ENCODE assay signal across 1 cellular context in the genomic region with DNA sequence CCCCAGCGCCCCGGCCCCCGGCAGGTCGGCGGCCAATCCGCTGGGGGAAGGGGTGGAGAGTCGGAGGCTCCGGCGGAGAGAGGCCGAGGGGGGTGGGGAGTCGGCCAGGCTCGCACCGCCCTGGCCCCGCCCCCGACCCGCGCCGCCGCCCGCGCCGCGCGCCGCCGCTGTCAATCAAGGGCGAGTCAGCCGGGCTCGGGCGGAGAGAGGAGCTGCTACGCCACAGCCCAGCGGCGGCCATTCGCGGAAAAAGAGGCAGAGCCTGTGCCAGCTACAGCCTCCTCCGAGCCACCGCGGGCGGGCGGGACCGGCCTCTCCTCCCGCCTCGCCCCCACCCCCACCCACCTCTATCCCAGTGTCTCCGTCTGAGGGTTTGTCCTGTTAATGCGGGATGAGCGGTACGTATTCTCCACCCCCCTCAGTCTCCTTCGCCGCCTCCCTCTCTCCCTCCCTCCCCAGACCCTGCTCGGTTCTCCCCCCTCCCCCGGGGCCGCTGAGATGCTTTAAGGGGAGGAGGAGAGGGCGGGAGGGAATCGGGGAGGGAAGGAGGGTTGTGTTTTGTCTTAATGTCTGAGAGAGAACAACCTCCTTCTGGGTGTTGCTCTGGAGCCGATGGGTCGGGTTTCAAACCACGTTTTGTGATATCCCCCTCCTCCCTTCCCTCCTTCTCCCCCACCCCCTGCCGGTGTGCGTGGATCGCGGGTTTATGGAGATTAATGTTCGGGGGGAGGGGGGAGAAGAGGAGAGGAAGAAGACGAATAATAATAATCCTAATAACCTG.
TF ChIP-seq lines count a peak whose summit lies in the region.

TSS of gene SP4 (plus strand) at position 223 of the 781 bp plus-strand sequence. CDS start at position 392, 169 bp downstream.

TF ChIP-seq in K562, 482 proteins besides CTCF, POLR2A, EP300 and RAD21 (continued from another document and continues in another):
- peak in 1 of 2 experiments; percentile 15; a peak in 1 of 4 replicates for TF ChIP-seq RCOR1 (IDR thresholded peaks at IDR 0.05; ENCODE audit: borderline replicate concordance in 1 of 2, low read depth in 2 of 2, low read length in 2 of 2)
- peak in 1 of 2 experiments; percentile 31; a peak in 2 of 4 replicates for TF ChIP-seq NRF1 (conservative IDR thresholded peaks at IDR 0.05 in 1 of 2, IDR thresholded peaks at IDR 0.05 in 1 of 2)
- 0 out of 4 replicates have a peak, but pooled peaks of 1 of the 2 experiments have one; percentile 21 for TF ChIP-seq FOXK2 (conservative IDR thresholded peaks at IDR 0.05 in 1 of 2, IDR thresholded peaks at IDR 0.05 in 1 of 2; ENCODE audit: low read depth in 2 of 2)
- no peak for TF ChIP-seq GABPB2 (CRISPR knock-in tag; conservative IDR thresholded peaks at IDR 0.05)
- peak; percentile 54; the same call in 1 of the 2 replicates for TF ChIP-seq ZBTB7A (IDR thresholded peaks at IDR 0.05; ENCODE audit: borderline replicate concordance, control insufficient read depth, low read depth, low read length)
- TF ChIP-seq, protein P1, sequence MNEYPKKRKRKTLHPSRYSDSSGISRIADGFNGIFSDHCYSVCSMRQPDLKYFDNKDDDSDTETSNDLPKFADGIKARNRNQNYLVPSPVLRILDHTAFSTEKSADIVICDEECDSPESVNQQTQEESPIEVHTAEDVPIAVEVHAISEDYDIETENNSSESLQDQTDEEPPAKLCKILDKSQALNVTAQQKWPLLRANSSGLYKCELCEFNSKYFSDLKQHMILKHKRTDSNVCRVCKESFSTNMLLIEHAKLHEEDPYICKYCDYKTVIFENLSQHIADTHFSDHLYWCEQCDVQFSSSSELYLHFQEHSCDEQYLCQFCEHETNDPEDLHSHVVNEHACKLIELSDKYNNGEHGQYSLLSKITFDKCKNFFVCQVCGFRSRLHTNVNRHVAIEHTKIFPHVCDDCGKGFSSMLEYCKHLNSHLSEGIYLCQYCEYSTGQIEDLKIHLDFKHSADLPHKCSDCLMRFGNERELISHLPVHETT (CRISPR knock-in tag; conservative IDR thresholded peaks at IDR 0.05 in 1 of 2, IDR thresholded peaks at IDR 0.05 in 1 of 2): no peak
- TF ChIP-seq HDAC1 (IDR thresholded peaks at IDR 0.05): peak in 1 of 2 experiments; percentile 55; a peak in 1 of 4 replicates
- no peak for TF ChIP-seq NFYB (IDR thresholded peaks at IDR 0.05; ENCODE audit: extremely low read depth, insufficient read length)
- TF ChIP-seq HBP1 (CRISPR knock-in tag; IDR thresholded peaks at IDR 0.05): no peak
- TF ChIP-seq YY1 (IDR thresholded peaks at IDR 0.05; ENCODE audit: borderline replicate concordance in 1 of 3, control insufficient read depth in 1 of 3, extremely low read depth in 1 of 3, insufficient read depth in 3 of 3, insufficient read length in 1 of 3, insufficient replicate concordance in 2 of 3, low read depth in 1 of 3, low read length in 2 of 3): peak; percentile 52 to 92 (median 88)
- TF ChIP-seq, protein P2, sequence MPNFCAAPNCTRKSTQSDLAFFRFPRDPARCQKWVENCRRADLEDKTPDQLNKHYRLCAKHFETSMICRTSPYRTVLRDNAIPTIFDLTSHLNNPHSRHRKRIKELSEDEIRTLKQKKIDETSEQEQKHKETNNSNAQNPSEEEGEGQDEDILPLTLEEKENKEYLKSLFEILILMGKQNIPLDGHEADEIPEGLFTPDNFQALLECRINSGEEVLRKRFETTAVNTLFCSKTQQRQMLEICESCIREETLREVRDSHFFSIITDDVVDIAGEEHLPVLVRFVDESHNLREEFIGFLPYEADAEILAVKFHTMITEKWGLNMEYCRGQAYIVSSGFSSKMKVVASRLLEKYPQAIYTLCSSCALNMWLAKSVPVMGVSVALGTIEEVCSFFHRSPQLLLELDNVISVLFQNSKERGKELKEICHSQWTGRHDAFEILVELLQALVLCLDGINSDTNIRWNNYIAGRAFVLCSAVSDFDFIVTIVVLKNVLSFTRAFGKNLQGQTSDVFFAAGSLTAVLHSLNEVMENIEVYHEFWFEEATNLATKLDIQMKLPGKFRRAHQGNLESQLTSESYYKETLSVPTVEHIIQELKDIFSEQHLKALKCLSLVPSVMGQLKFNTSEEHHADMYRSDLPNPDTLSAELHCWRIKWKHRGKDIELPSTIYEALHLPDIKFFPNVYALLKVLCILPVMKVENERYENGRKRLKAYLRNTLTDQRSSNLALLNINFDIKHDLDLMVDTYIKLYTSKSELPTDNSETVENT (CRISPR knock-in tag; IDR thresholded peaks at IDR 0.05): no peak
- TF ChIP-seq EP400 (IDR thresholded peaks at IDR 0.05): peak; percentile 52; the same call in 1 of the 2 replicates
- TF ChIP-seq DMBX1 (CRISPR knock-in tag; IDR thresholded peaks at IDR 0.05; ENCODE audit: borderline replicate concordance): no peak
- TF ChIP-seq CCNT2 (IDR thresholded peaks at IDR 0.05; ENCODE audit: borderline replicate concordance, extremely low read depth, insufficient read length, low read depth, low read length): peak; percentile 83
- no peak for TF ChIP-seq ZNF584 (CRISPR knock-in tag; IDR thresholded peaks at IDR 0.05; ENCODE audit: low read depth)
- TF ChIP-seq SUPT5H (IDR thresholded peaks at IDR 0.05): peak; percentile 13; the same call in 1 of the 2 replicates
- TF ChIP-seq DACH1 (IDR thresholded peaks at IDR 0.05; ENCODE audit: partially characterized antibody): peak; percentile 80
- peak; percentile 26; the same call in 1 of the 2 replicates for TF ChIP-seq POLR2AphosphoS5 (IDR thresholded peaks at IDR 0.05; ENCODE audit: control insufficient read depth, insufficient read depth, low read depth, low read length)
- no peak for TF ChIP-seq GATAD2A (IDR thresholded peaks at IDR 0.05)
- TF ChIP-seq STAG1 (CRISPR knock-in tag; IDR thresholded peaks at IDR 0.05; ENCODE audit: borderline replicate concordance): no peak
- 0 out of 2 replicates have a peak, but pooled peaks have one; percentile 34 for TF ChIP-seq ZNF766 (CRISPR knock-in tag; conservative IDR thresholded peaks at IDR 0.05)
- 0 out of 2 replicates have a peak, but pooled peaks have one; percentile 37 for TF ChIP-seq ARID1B (IDR thresholded peaks at IDR 0.05)
- TF ChIP-seq, protein P3, sequence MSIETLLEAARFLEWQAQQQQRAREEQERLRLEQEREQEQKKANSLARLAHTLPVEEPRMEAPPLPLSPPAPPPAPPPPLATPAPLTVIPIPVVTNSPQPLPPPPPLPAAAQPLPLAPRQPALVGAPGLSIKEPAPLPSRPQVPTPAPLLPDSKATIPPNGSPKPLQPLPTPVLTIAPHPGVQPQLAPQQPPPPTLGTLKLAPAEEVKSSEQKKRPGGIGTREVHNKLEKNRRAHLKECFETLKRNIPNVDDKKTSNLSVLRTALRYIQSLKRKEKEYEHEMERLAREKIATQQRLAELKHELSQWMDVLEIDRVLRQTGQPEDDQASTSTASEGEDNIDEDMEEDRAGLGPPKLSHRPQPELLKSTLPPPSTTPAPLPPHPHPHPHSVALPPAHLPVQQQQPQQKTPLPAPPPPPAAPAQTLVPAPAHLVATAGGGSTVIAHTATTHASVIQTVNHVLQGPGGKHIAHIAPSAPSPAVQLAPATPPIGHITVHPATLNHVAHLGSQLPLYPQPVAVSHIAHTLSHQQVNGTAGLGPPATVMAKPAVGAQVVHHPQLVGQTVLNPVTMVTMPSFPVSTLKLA (conservative IDR thresholded peaks at IDR 0.05): peak; percentile 51 to 74; a peak in 2 of 4 replicates
- TF ChIP-seq SIRT6 (IDR thresholded peaks at IDR 0.05; ENCODE audit: low read depth, low read length): no peak
- TF ChIP-seq EGR1 (conservative IDR thresholded peaks at IDR 0.05): peak; percentile 25; the same call in 1 of the 2 replicates
- TF ChIP-seq JUN (IDR thresholded peaks at IDR 0.05; ENCODE audit: borderline replicate concordance, low read depth, low read length): no peak
- TF ChIP-seq JUN (CRISPR knock-in tag; IDR thresholded peaks at IDR 0.05; ENCODE audit: borderline replicate concordance): no peak
- TF ChIP-seq DPF2 (IDR thresholded peaks at IDR 0.05): peak; percentile 63; the same call in 1 of the 2 replicates
- TF ChIP-seq SP1 (CRISPR knock-in tag; IDR thresholded peaks at IDR 0.05): peak; percentile 56; the same call in 1 of the 2 replicates
- TF ChIP-seq MEIS2 (IDR thresholded peaks at IDR 0.05; ENCODE audit: partially characterized antibody): peak; percentile 83
- no peak for TF ChIP-seq ZFPM2 (CRISPR knock-in tag; IDR thresholded peaks at IDR 0.05)
- TF ChIP-seq TAF1 (IDR thresholded peaks at IDR 0.05; ENCODE audit: control insufficient read depth, extremely low read depth, insufficient read depth, low read length, severe bottlenecking): peak; percentile 59
- TF ChIP-seq MCM7 (IDR thresholded peaks at IDR 0.05): 0 out of 4 replicates have a peak, but pooled peaks of 1 of the 2 experiments have one; percentile 74
- TF ChIP-seq ARHGAP35 (IDR thresholded peaks at IDR 0.05; ENCODE audit: partially characterized antibody): no peak
- no peak for TF ChIP-seq RBM22 (IDR thresholded peaks at IDR 0.05; ENCODE audit: low read depth, low read length, poor library complexity, severe bottlenecking)
- peak in 1 of 2 experiments; percentile 8; a peak in 1 of 4 replicates for TF ChIP-seq SIN3A (IDR thresholded peaks at IDR 0.05; ENCODE audit: borderline replicate concordance in 2 of 2, control insufficient read depth in 1 of 2, low read depth in 2 of 2, low read length in 2 of 2)
- TF ChIP-seq KAT8 (IDR thresholded peaks at IDR 0.05; ENCODE audit: low read depth): no peak
- no peak for TF ChIP-seq ZBTB1 (CRISPR knock-in tag; IDR thresholded peaks at IDR 0.05; ENCODE audit: borderline replicate concordance, low read depth)
- TF ChIP-seq CREM (IDR thresholded peaks at IDR 0.05; ENCODE audit: low read depth): peak; percentile 51
- no peak for TF ChIP-seq RFX1 (IDR thresholded peaks at IDR 0.05)
- peak; percentile 43 for TF ChIP-seq TBP (optimal IDR thresholded peaks at IDR 0.05; ENCODE audit: low read depth, low read length)
- no peak for TF ChIP-seq CSDE1 (IDR thresholded peaks at IDR 0.05)
- no peak for TF ChIP-seq HIVEP1 (CRISPR knock-in tag; IDR thresholded peaks at IDR 0.05)
- TF ChIP-seq MLLT1 (IDR thresholded peaks at IDR 0.05): no peak
- no peak for TF ChIP-seq ZNF232 (CRISPR knock-in tag; IDR thresholded peaks at IDR 0.05)
- TF ChIP-seq CXXC5 (CRISPR knock-in tag; IDR thresholded peaks at IDR 0.05): peak; percentile 80
- no peak for TF ChIP-seq SAFB2 (IDR thresholded peaks at IDR 0.05; ENCODE audit: borderline replicate concordance, low read depth, low read length, severe bottlenecking)
- no peak for TF ChIP-seq ZNF174 (CRISPR knock-in tag; IDR thresholded peaks at IDR 0.05)
- no peak for TF ChIP-seq ATF3 (IDR thresholded peaks at IDR 0.05)
- no peak for TF ChIP-seq ATF3 (CRISPR knock-in tag; conservative IDR thresholded peaks at IDR 0.05)
- no peak for TF ChIP-seq BRD4 (IDR thresholded peaks at IDR 0.05)
- no peak for TF ChIP-seq POU5F1 (IDR thresholded peaks at IDR 0.05; ENCODE audit: borderline replicate concordance, low read depth, low read length, partially characterized antibody)
- peak; percentile 46 for TF ChIP-seq HMGN3 (IDR thresholded peaks at IDR 0.05; ENCODE audit: borderline replicate concordance, extremely low read depth, insufficient read length, low read depth, low read length)
